ENCODE assay signal across 9 cellular contexts in the genomic region with DNA sequence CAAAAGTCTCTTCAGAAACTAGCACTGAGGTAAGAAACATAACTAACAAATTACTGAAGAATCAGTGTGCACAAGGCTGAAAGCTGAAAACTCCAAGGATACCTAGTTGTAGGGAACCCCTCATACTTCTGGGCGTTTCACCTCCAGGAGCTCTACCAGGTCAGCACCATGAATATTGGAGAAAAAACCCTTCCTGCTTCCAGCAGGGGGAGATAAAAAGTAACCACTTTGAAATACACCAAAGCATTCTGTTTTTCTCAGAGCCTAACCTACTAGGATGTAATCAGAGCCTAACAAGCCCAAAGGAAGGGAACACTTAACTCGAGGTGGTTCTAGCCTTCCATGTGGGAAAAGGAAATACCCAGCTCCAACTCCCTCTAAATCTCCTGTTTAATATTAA.
DNase-seq lines count a peak whose midpoint lies in the region; ATAC-seq, FAIRE-seq and TF ChIP-seq lines count a peak whose summit lies in the region.
"Had no signal": no experiment of that assay in that cellular context is flagged by ENCODE, and none has a peak within 500 bp of the region (broad histone marks: within the 10 kb centered on the region; RNA-seq: fewer than 3 reads in every experiment).

No MANE protein-coding gene starts in this region.

- H3K4me3 ChIP-seq in lower lobe of right lung (no peak overlapping the region), esophagus squamous epithelium (no peak overlapping the region)
- H3K4me3 ChIP-seq: HAP-1 had no signal

- peak; percentile 21 to 43 for ATAC-seq in lower lobe of right lung

- TF ChIP-seq CTCF in lower lobe of right lung (IDR thresholded peaks at IDR 0.05) (peak; percentile 20), esophagus squamous epithelium (IDR thresholded peaks at IDR 0.05) (peak in 2 of 6 experiments; percentile 16 to 23)

- TF ChIP-seq POLR2A in GM12892 (IDR thresholded peaks at IDR 0.05; ENCODE audit: low read depth, low read length), result no peak
- TF ChIP-seq POLR2A in esophagus squamous epithelium (IDR thresholded peaks at IDR 0.05), result no peak

- DNase-seq in EH (ENCODE audit: low read depth), result peak; percentile 37
- DNase-seq in HuH-7 (ENCODE audit: low spot score), result peak; percentile 7
- peak; percentile 21 for DNase-seq in astrocyte of the hippocampus (ENCODE audit: low read depth, low spot score)
- DNase-seq in lower lobe of right lung, result no peak
- no peak for DNase-seq in GM12892 (ENCODE audit: insufficient read length)
- no peak for DNase-seq in NCI-H2171 treated with DMSO at 0.1 percent for 48 hours (lab: John Stamatoyannopoulos, UW)
- DNase-seq in epidermal melanocyte (ENCODE audit: insufficient read length, low spot score), result no peak
- no peak for DNase-seq in esophagus squamous epithelium (lab: John Stamatoyannopoulos, UW)

- H3K36me3 ChIP-seq in lower lobe of right lung, result no peaks in the 10 kb centered on the region
- no peaks in the 10 kb centered on the region for H3K36me3 ChIP-seq in esophagus squamous epithelium
- H3K36me3 ChIP-seq: HAP-1 had no signal

- no peaks in the 10 kb centered on the region for H3K27me3 ChIP-seq in lower lobe of right lung (ENCODE audit: low read depth)
- H3K27me3 ChIP-seq in esophagus squamous epithelium, result no peaks in the 10 kb centered on the region

- H3K4me1 ChIP-seq in lower lobe of right lung (no peaks in the 10 kb centered on the region), esophagus squamous epithelium (no peaks in the 10 kb centered on the region)
- H3K4me1 ChIP-seq: HAP-1 had no signal

- FAIRE-seq in GM12892 (lab: Jason Lieb, UNC), result no peak

- WGBS in esophagus squamous epithelium, 2 donors, result 31 to 51% methylated on average over 2 of the region's 2 CpGs

- H3K27ac ChIP-seq in lower lobe of right lung (no peak overlapping the region), esophagus squamous epithelium (no peak overlapping the region)

- H3K9me3 ChIP-seq in lower lobe of right lung (no peaks in the 10 kb centered on the region), esophagus squamous epithelium (no peaks in the 10 kb centered on the region)
- H3K9me3 ChIP-seq: HAP-1 had no signal

- intact Hi-C loops in lower lobe of right lung (cut with DNase I), result no loop called here
- intact Hi-C loops in esophagus squamous epithelium (cut with DNase I), result no loop called here

Comparison
In these comparisons a context has a peak if more than half of its experiments do, and no peak if none do; other contexts are left out.
1. DNase-seq: peak in EH (single experiment), HuH-7 (single experiment) and astrocyte of the hippocampus (single experiment); none in lower lobe of right lung (single experiment), GM12892 (single experiment), NCI-H2171 treated with DMSO at 0.1 percent for 48 hours (single experiment), epidermal melanocyte (single experiment) and esophagus squamous epithelium (single experiment).